Comparison of ENCODE assay signal across 19 cellular contexts in genomic region chr4:183403486-183403885, GRCh38. TPM values are rescaled to one million over a fixed set of nuclear protein-coding genes. Genes with fewer than 3 reads are reported as not detected.
A peak's percentile ranks its signal among the peaks of the same experiment; 100 is the strongest.
DNase-seq lines count a peak whose midpoint lies in the region; ATAC-seq and TF ChIP-seq lines count a peak whose summit lies in the region.
"Had no signal": no experiment of that assay in that cellular context is flagged by ENCODE, and none has a peak within 500 bp of the region (broad histone marks: within the 10 kb centered on the region; RNA-seq: fewer than 3 reads in every experiment).

No MANE protein-coding gene starts in this region.

- no peaks in the 10 kb centered on the region for H4K20me1 ChIP-seq in GM23248 (ENCODE audit: insufficient read depth)

- H3K9me3 Mint-ChIP-seq in type B pancreatic cell (no peaks in the 10 kb centered on the region), mesothelial cell of epicardium (no peaks in the 10 kb centered on the region)
- H3K9me3 Mint-ChIP-seq in activated naive CD4-positive, alpha-beta T cell treated with anti-CD3 and anti-CD28 coated beads, Interleukin-2, amount 50 U/mL, for 72 hours = no peaks in the 10 kb centered on the region
- H3K9me3 Mint-ChIP-seq: CD4-positive, CD25-positive, alpha-beta regulatory T cell had no signal

- peak overlapping the region; percentile 21 for H3K27ac Mint-ChIP-seq in type B pancreatic cell
- no peak overlapping the region for H3K27ac Mint-ChIP-seq in mesothelial cell of epicardium
- H3K27ac Mint-ChIP-seq in activated naive CD4-positive, alpha-beta T cell treated with anti-CD3 and anti-CD28 coated beads, Interleukin-2, amount 50 U/mL, for 72 hours = peak overlapping the region in 1 of 2 donors; percentile 52
- H3K27ac Mint-ChIP-seq: B cell, IgD-negative memory B cell had no signal

- no peaks in the 10 kb centered on the region for H3K79me2 ChIP-seq in GM23248 (ENCODE audit: insufficient read depth)

- no peak overlapping the region for H3K4me3 Mint-ChIP-seq in type B pancreatic cell
- no peak overlapping the region for H3K4me3 Mint-ChIP-seq in mesothelial cell of epicardium
- H3K4me3 Mint-ChIP-seq: B cell; CD4-positive, CD25-positive, alpha-beta regulatory T cell had no signal

- peaks cover 9% of the 10 kb centered on the region for H3K27me3 Mint-ChIP-seq in type B pancreatic cell
- H3K27me3 Mint-ChIP-seq in mesothelial cell of epicardium (ENCODE audit: low read depth) = no peaks in the 10 kb centered on the region
- H3K27me3 Mint-ChIP-seq: B cell had no signal

- no peaks in the 10 kb centered on the region for H3K27me3 ChIP-seq in GM23248 (replicated peaks; ENCODE audit: insufficient read depth)
- H3K27me3 ChIP-seq: Peyer's patch had no signal

- TF ChIP-seq CTCF in fibroblast of pulmonary artery (IDR thresholded peaks at IDR 0.05; ENCODE audit: low read length, missing control alignments) = no peak
- TF ChIP-seq CTCF in type B pancreatic cell (conservative IDR thresholded peaks at IDR 0.05) = no peak
- no peak for TF ChIP-seq CTCF in mesothelial cell of epicardium (IDR thresholded peaks at IDR 0.05; ENCODE audit: unreplicated experiment)

- 84 to 88% methylated on average over 9 of the region's 9 CpGs for WGBS in GM23248 (ENCODE audit: low coverage in 1 of 2, low lambda C conversion rate in 2 of 2, missing lambda C conversion rate in 2 of 2), 2 experiments

- DNase-seq in GM23248 (peak; percentile 30), SK-N-MC (ENCODE audit: low read depth, low spot score) (no peak), fibroblast of pulmonary artery (ENCODE audit: low read depth) (peak; percentile 18), type B pancreatic cell (ENCODE audit: extremely low spot score, unreplicated experiment) (no peak), Ammon's horn (ENCODE audit: low spot score) (no peak), mesothelial cell of epicardium (ENCODE audit: low spot score in 2 of 2, unreplicated experiment in 2 of 2) (no peak)
- no peak for DNase-seq in activated naive CD4-positive, alpha-beta T cell treated with anti-CD3 and anti-CD28 coated beads, Interleukin-2, amount 50 U/mL, for 72 hours (ENCODE audit: low spot score in 2 of 2)
- DNase-seq: CD4-positive, CD25-positive, alpha-beta regulatory T cell; DMS 273 treated with DMSO at 0.1 percent for 48 hours; DND-41; HCEC 1CT; MM.1S; NCI-H1417 treated with DMSO at 0.1 percent for 48 hours; NCI-H187 treated with DMSO at 0.1 percent for 48 hours; NCI-H526; Peyer's patch had no signal

- H3K4me3 ChIP-seq in GM23248 (no peak overlapping the region), SK-N-MC (no peak overlapping the region), fibroblast of pulmonary artery (replicated peaks; ENCODE audit: low read depth, low read length) (no peak overlapping the region)
- H3K4me3 ChIP-seq: Peyer's patch had no signal

- H3F3A ChIP-seq in GM23248 (ENCODE audit: insufficient read depth) = 0 out of 2 replicates have a peak, but pooled peaks cover 3% of the 10 kb centered on the region

- ATAC-seq in activated naive CD4-positive, alpha-beta T cell treated with anti-CD3 and anti-CD28 coated beads, Interleukin-2, amount 50 U/mL, for 72 hours = no peak
- ATAC-seq: Right ventricle myocardium inferior had no signal

- no peak overlapping the region for H2AFZ ChIP-seq in GM23248

- H3K9ac ChIP-seq in GM23248 (no peak overlapping the region), SK-N-MC (ENCODE audit: insufficient read length) (no peak overlapping the region)

- H3K36me3 Mint-ChIP-seq in type B pancreatic cell (no peaks in the 10 kb centered on the region), mesothelial cell of epicardium (no peaks in the 10 kb centered on the region)
- H3K36me3 Mint-ChIP-seq in activated naive CD4-positive, alpha-beta T cell treated with anti-CD3 and anti-CD28 coated beads, Interleukin-2, amount 50 U/mL, for 72 hours = no peaks in the 10 kb centered on the region
- H3K36me3 Mint-ChIP-seq: CD4-positive, CD25-positive, alpha-beta regulatory T cell; IgD-negative memory B cell had no signal

- no peak overlapping the region for H3K27ac ChIP-seq in GM23248
- H3K27ac ChIP-seq in SK-N-MC = peak overlapping the region; percentile 42; the same call in 1 of the 2 replicates
- H3K27ac ChIP-seq: Peyer's patch had no signal

- H3K4me1 Mint-ChIP-seq in type B pancreatic cell (ENCODE audit: unreplicated experiment) = peaks cover 14% of the 10 kb centered on the region
- peaks cover 16% of the 10 kb centered on the region for H3K4me1 Mint-ChIP-seq in mesothelial cell of epicardium

- no peak overlapping the region for H3K4me2 ChIP-seq in GM23248 (ENCODE audit: unreplicated experiment)

- H3K9me2 ChIP-seq in GM23248 (ENCODE audit: insufficient read depth) = no peaks in the 10 kb centered on the region

- no peaks in the 10 kb centered on the region for H3K9me3 ChIP-seq in GM23248 (ENCODE audit: low read depth)
- H3K9me3 ChIP-seq in SK-N-MC (ENCODE audit: low read depth, low read length) = no peaks in the 10 kb centered on the region
- H3K9me3 ChIP-seq: Peyer's patch had no signal

- H3K36me3 ChIP-seq in GM23248 (ENCODE audit: low read depth) = no peaks in the 10 kb centered on the region
- H3K36me3 ChIP-seq in SK-N-MC (ENCODE audit: insufficient read depth, low read length) = no peaks in the 10 kb centered on the region
- H3K36me3 ChIP-seq: Peyer's patch had no signal

- peaks cover 11% of the 10 kb centered on the region for H3K4me1 ChIP-seq in GM23248 (ENCODE audit: insufficient read depth)

- in situ Hi-C loops in GM23248 (cut with MboI) = loop anchor here (10.0 kb wide), 1 partner anchor 129 kb away; no protein-coding TSS in a partner anchor

RNA-seq across cellular contexts. Expression of gene CDKN2AIP, which starts 41.0 kb away (rescaled TPM):
- total RNA-seq in GM23248 (2014; rRNA removed; shearing (Covaris generic)) = 18.7 and 20.4 TPM in 2 replicates
- 14.6 and 16.7 TPM in 2 replicates for polyA plus RNA-seq in GM23248 (2016; fragmentation: Nextera tagmentation; extraction: Ambion mirVana)
- total RNA-seq in type B pancreatic cell (ENCODE audit: low replicate concordance) (29.7 and 57.5 TPM in 2 replicates), mesothelial cell of epicardium (41.8 to 42.8 TPM (median 42.3 TPM) in 3 replicates)
- 10 to 100 TPM; 22.1 to 34.1 TPM for total RNA-seq in activated naive CD4-positive, alpha-beta T cell treated with anti-CD3 and anti-CD28 coated beads, Interleukin-2, amount 50 U/mL, for 72 hours

Comparison
In these comparisons a context has a peak if more than half of its experiments do, and no peak if none do; other contexts are left out.
1. DNase-seq: peak in GM23248 (single experiment) and fibroblast of pulmonary artery (single experiment); none in SK-N-MC (single experiment), type B pancreatic cell (single experiment), Ammon's horn (single experiment), mesothelial cell of epicardium (0 of 2) and activated naive CD4-positive, alpha-beta T cell treated with anti-CD3 and anti-CD28 coated beads, Interleukin-2, amount 50 U/mL, for 72 hours (0 of 2).